In genomic region chr14:43056106-43056505, GRCh38 we compare ENCODE assay signal across 33 cellular contexts.
"Had no signal": no experiment of that assay in that cellular context is flagged by ENCODE, and none has a peak within 500 bp of the region (broad histone marks: within the 10 kb centered on the region; RNA-seq: fewer than 3 reads in every experiment).

No MANE protein-coding gene starts in this region.

- H3K9me3 ChIP-seq: adrenal gland, ascending aorta, body of pancreas, breast epithelium had no signal

- H3K27me3 ChIP-seq: adrenal gland, ascending aorta, body of pancreas, brain microvascular endothelial cell, breast epithelium, cardiac muscle cell had no signal

- H3K36me3 ChIP-seq: adrenal gland, ascending aorta, brain microvascular endothelial cell, breast epithelium, cardiac muscle cell had no signal

- H3K4me3 ChIP-seq: adrenal gland, ascending aorta, body of pancreas, breast epithelium, cardiac muscle cell had no signal

- DNase-seq: activated effector memory CD4-positive, alpha-beta T cell treated with anti-CD3 and anti-CD28 coated beads, Interleukin-2, amount 50 U/mL, for 16 hours; activated effector memory CD4-positive, alpha-beta T cell treated with Interleukin-2 at 50 U/mL for 16 hours; activated gamma-delta T cell; activated gamma-delta T cell treated with Interleukin-2 at 50 U/mL for 16 hours; activated naive CD4-positive, alpha-beta T cell; activated naive CD4-positive, alpha-beta T cell treated with anti-CD3 and anti-CD28 coated beads for 36 hours; activated naive CD4-positive, alpha-beta T cell treated with anti-CD3 and anti-CD28 coated beads, Interleukin-2, amount 10 ng/mL, durations not matched to agents 7 days and 5 days; activated naive CD4-positive, alpha-beta T cell treated with anti-CD3 and anti-CD28 coated beads, Interleukin-2, amount 50 U/mL, for 16 hours; activated naive CD4-positive, alpha-beta T cell treated with Interleukin-2 at 50 U/mL for 16 hours; activated naive CD8-positive, alpha-beta T cell treated with anti-CD3 and anti-CD28 coated beads for 36 hours; activated naive CD8-positive, alpha-beta T cell treated with anti-CD3 and anti-CD28 coated beads, Interleukin-2, amount 10 ng/mL, durations not matched to agents 7 days and 5 days; activated naive CD8-positive, alpha-beta T cell treated with anti-CD3 and anti-CD28 coated beads, Interleukin-2, amount 50 U/mL, for 24 hours; activated T-cell treated with anti-CD3 and anti-CD28 coated beads, Interleukin-2, amount 50 U/mL, for 24 hours; activated T-cell treated with anti-CD3 and anti-CD28 coated beads, Interleukin-2, amount 50 U/mL, for 4 hours; activated T-cell treated with anti-CD3 and anti-CD28 coated beads, Interleukin-2, amount 50 U/mL, for 48 hours; activated T-cell treated with anti-CD3 and anti-CD28 coated beads, Interleukin-2, amount 50 U/mL, for 72 hours; adrenal gland; amniotic stem cell; amygdala; anterior cingulate cortex; aorta; body of pancreas; brain microvascular endothelial cell; caudate nucleus; central memory CD4-positive, alpha-beta T cell; cerebellar nuclear complex had no signal

- FAIRE-seq: astrocyte, bronchial epithelial cell had no signal

- H3K27ac ChIP-seq: adrenal gland, ascending aorta, body of pancreas, brain microvascular endothelial cell, breast epithelium, cardiac muscle cell had no signal

- H3K4me1 ChIP-seq: adrenal gland, ascending aorta, body of pancreas, breast epithelium had no signal

- ATAC-seq: activated naive CD4-positive, alpha-beta T cell treated with anti-CD3 and anti-CD28 coated beads, Interleukin-2, amount 50 U/mL, for 72 hours; activated naive CD8-positive, alpha-beta T cell treated with anti-CD3 and anti-CD28 coated beads, Interleukin-2, amount 50 U/mL, for 24 hours; activated T-cell treated with anti-CD3 and anti-CD28 coated beads, Interleukin-2, amount 50 U/mL, for 4 hours; activated T-cell treated with anti-CD3 and anti-CD28 coated beads, Interleukin-2, amount 50 U/mL, for 72 hours; activated T-helper 17 cell treated with anti-CD3 and anti-CD28 coated beads, Interleukin-2, amount 50 U/mL, for 72 hours; body of pancreas had no signal
